Comparison of ENCODE assay signal across 12 cellular contexts in the genomic region with DNA sequence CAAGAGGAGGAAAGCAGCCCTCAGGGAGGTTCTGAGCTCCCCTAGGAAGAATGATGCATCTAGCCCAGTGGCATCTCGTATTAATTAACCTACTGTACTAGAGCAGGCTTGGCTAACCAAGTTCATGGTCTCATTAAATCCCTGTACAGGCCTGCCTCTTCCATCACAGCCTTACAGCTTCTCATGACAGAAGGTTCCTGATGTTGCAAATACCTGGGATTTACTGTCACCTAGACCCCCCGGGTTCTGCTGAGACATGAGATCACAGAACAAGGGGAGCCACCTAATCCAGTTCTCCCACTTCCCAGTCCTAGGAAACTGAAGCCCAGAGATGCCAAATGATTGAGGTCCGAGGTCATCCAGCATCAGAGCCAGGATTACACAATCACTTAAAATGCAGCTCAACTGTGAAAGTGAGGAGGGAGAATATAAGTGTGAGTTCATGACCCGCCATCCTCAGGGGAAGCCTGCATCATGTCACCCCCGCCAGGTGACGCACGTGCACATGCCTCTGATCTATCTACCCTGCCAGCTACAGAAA. TPM values are rescaled to one million over a fixed set of nuclear protein-coding genes. Genes with fewer than 3 reads are reported as not detected.
DNase-seq lines count a peak whose midpoint lies in the region; ATAC-seq and TF ChIP-seq lines count a peak whose summit lies in the region.
"Had no signal": no experiment of that assay in that cellular context is flagged by ENCODE, and none has a peak within 500 bp of the region (broad histone marks: within the 10 kb centered on the region; RNA-seq: fewer than 3 reads in every experiment).

No MANE protein-coding gene starts in this region.

- H3K4me3 ChIP-seq in BJ (ENCODE audit: low read depth, low read length) (no peak overlapping the region), foreskin fibroblast (ENCODE audit: low read depth in 1 of 2, low read length in 2 of 2) (no peak overlapping the region), psoas muscle (no peak overlapping the region)
- H3K4me3 ChIP-seq: skin epidermis, thoracic aorta had no signal

- ATAC-seq in psoas muscle (peak; percentile 34 to 78 (median 56)), HG02678 (IDR thresholded peaks at IDR 0.05; ENCODE audit: unreplicated experiment) (no peak)
- ATAC-seq in activated T-cell treated with anti-CD3 and anti-CD28 coated beads, Interleukin-2, amount 50 U/mL, for 72 hours (replicated peaks in 1 of 2): no peak

- no peaks in the 10 kb centered on the region for H3K27me3 Mint-ChIP-seq in activated T-cell treated with anti-CD3 and anti-CD28 coated beads, Interleukin-2, amount 50 U/mL, for 72 hours (ENCODE audit: low read depth)
- H3K27me3 Mint-ChIP-seq: activated naive CD8-positive, alpha-beta T cell treated with anti-CD3 and anti-CD28 coated beads for 36 hours had no signal

- TF ChIP-seq CTCF in BJ (IDR thresholded peaks at IDR 0.05; ENCODE audit: insufficient read depth, low read depth, low read length): no peak
- no peak for TF ChIP-seq CTCF in foreskin fibroblast (IDR thresholded peaks at IDR 0.05; ENCODE audit: low read depth, low read length)
- TF ChIP-seq CTCF in psoas muscle (IDR thresholded peaks at IDR 0.05): no peak

- H3K4me1 ChIP-seq in psoas muscle: no peaks in the 10 kb centered on the region

- POLR2A ChIA-PET in BJ (lab: Charles Lee): interaction anchor here (0.6 to 0.9 kb wide), 2 partner anchors 30 to 86 kb away, joined by 3 to 5 read pairs; partner anchors contain the start of gene KLHL11

- intact Hi-C loops in psoas muscle (cut with DNase I): no loop called here

- H3K27ac ChIP-seq in psoas muscle: no peak overlapping the region

- H3K27me3 ChIP-seq in BJ (ENCODE audit: control insufficient read depth, insufficient read depth, low read length) (no peaks in the 10 kb centered on the region), psoas muscle (ENCODE audit: insufficient read depth in 3 of 3, low read length in 2 of 3) (no peaks in the 10 kb centered on the region)

- no peaks in the 10 kb centered on the region for H3K9me3 Mint-ChIP-seq in activated T-cell treated with anti-CD3 and anti-CD28 coated beads, Interleukin-2, amount 50 U/mL, for 72 hours
- H3K9me3 Mint-ChIP-seq: activated naive CD8-positive, alpha-beta T cell treated with anti-CD3 and anti-CD28 coated beads for 36 hours had no signal

- no peak overlapping the region for H3K4me3 Mint-ChIP-seq in activated T-cell treated with anti-CD3 and anti-CD28 coated beads, Interleukin-2, amount 50 U/mL, for 72 hours
- H3K4me3 Mint-ChIP-seq: activated naive CD8-positive, alpha-beta T cell treated with anti-CD3 and anti-CD28 coated beads for 36 hours had no signal

- no peak overlapping the region for H3K27ac Mint-ChIP-seq in activated T-cell treated with anti-CD3 and anti-CD28 coated beads, Interleukin-2, amount 50 U/mL, for 72 hours
- H3K27ac Mint-ChIP-seq: activated naive CD8-positive, alpha-beta T cell treated with anti-CD3 and anti-CD28 coated beads for 36 hours had no signal

- DNase-seq in BJ (ENCODE audit: low read depth) (peak; percentile 82), RPMI7951 (ENCODE audit: low read depth) (peak; percentile 91), foreskin fibroblast (peak; percentile 86 to 93), psoas muscle (peak; percentile 65 to 76), hippocampal formation (lab: John Stamatoyannopoulos, UW) (no peak), COR-L47 (lab: John Stamatoyannopoulos, UW) (no peak)
- DNase-seq in activated T-cell treated with anti-CD3 and anti-CD28 coated beads, Interleukin-2, amount 50 U/mL, for 72 hours: no peak
- DNase-seq: activated naive CD8-positive, alpha-beta T cell treated with anti-CD3 and anti-CD28 coated beads for 36 hours; NCI-H2171 treated with DMSO at 0.1 percent for 48 hours had no signal

- CTCF ChIA-PET in BJ (lab: Yijun Ruan, JAX): interaction anchor here (0.6 to 2.2 kb wide), 4 partner anchors 11 to 205 kb away, joined by 3 to 12 read pairs (median 4); no protein-coding TSS in a partner anchor

- H3K4me1 Mint-ChIP-seq in activated T-cell treated with anti-CD3 and anti-CD28 coated beads, Interleukin-2, amount 50 U/mL, for 72 hours (ENCODE audit: low read depth): no peaks in the 10 kb centered on the region
- H3K4me1 Mint-ChIP-seq: activated naive CD8-positive, alpha-beta T cell treated with anti-CD3 and anti-CD28 coated beads for 36 hours had no signal

- H3K36me3 Mint-ChIP-seq in activated T-cell treated with anti-CD3 and anti-CD28 coated beads, Interleukin-2, amount 50 U/mL, for 72 hours (ENCODE audit: insufficient read depth in 2 of 2): peaks cover 3 to 24% of the 10 kb centered on the region in 2 donors

- 52 to 59% (median 52%) methylated on average over 7 of the region's 7 CpGs for WGBS in psoas muscle, 3 donors

- no peaks in the 10 kb centered on the region for H3K9me3 ChIP-seq in psoas muscle
- H3K9me3 ChIP-seq: thoracic aorta had no signal

- peaks cover 46% of the 10 kb centered on the region for H3K36me3 ChIP-seq in BJ (ENCODE audit: control insufficient read depth, insufficient read depth, low read length)
- H3K36me3 ChIP-seq in psoas muscle (ENCODE audit: insufficient read depth in 1 of 2, low read depth in 1 of 2): peaks cover 5 to 88% of the 10 kb centered on the region in 2 donors

RNA-seq across cellular contexts. Expression of gene ACLY, which starts 23.9 kb away (rescaled TPM):
- 118 and 170 TPM in 2 replicates for polyA plus RNA-seq in BJ (2011; rRNA removed)
- polyA minus RNA-seq in BJ (2011; rRNA and poly(A)+ RNA removed): 159 and 212 TPM in 2 replicates
- 98.2 and 99.4 TPM in 2 replicates for total RNA-seq in RPMI7951 (2014; rRNA removed; shearing (Covaris generic))
- total RNA-seq in psoas muscle: 10 to 100 TPM; 18.6 to 24.1 (median 21.5) TPM
- polyA plus RNA-seq in psoas muscle: 10 to 100 TPM; 10.5 to 20.5 (median 17.9) TPM
- total RNA-seq in activated T-cell treated with anti-CD3 and anti-CD28 coated beads, Interleukin-2, amount 50 U/mL, for 72 hours: 100 to 1,000 TPM; 124 to 129 TPM

RNA-seq across cellular contexts. Expression of gene KLHL11, which starts 29.6 kb away (rescaled TPM):
- polyA plus RNA-seq in BJ (2011; rRNA removed) (5.5 and 7.2 TPM in 2 replicates), psoas muscle (1 to 10 TPM; 1.1 to 6.1 (median 1.4) TPM)
- 17.5 and 22.6 TPM in 2 replicates for polyA minus RNA-seq in BJ (2011; rRNA and poly(A)+ RNA removed)
- total RNA-seq in RPMI7951 (2014; rRNA removed; shearing (Covaris generic)): 11.8 and 18.3 TPM in 2 replicates
- 1 to 10 TPM; 2.1 to 3.4 (median 2.5) TPM for total RNA-seq in psoas muscle
- total RNA-seq in activated T-cell treated with anti-CD3 and anti-CD28 coated beads, Interleukin-2, amount 50 U/mL, for 72 hours: 10 to 100 TPM; 17.6 to 24.4 TPM

RNA-seq across cellular contexts. Expression of gene ODAD4, which starts 35.6 kb away (rescaled TPM):
- polyA plus RNA-seq in BJ (2011; rRNA removed) (0.61 and 0.92 TPM in 2 replicates), psoas muscle (under 1 TPM; 0.31 to 0.99 (median 0.63) TPM)
- polyA minus RNA-seq in BJ (2011; rRNA and poly(A)+ RNA removed): 0.31 and 0.81 TPM in 2 replicates
- 0.78 and 1.9 TPM in 2 replicates for total RNA-seq in RPMI7951 (2014; rRNA removed; shearing (Covaris generic))
- under 1 TPM in 2 of 4 donors, not detected in 2; 0.17 to 0.32 TPM for total RNA-seq in psoas muscle
- total RNA-seq in activated T-cell treated with anti-CD3 and anti-CD28 coated beads, Interleukin-2, amount 50 U/mL, for 72 hours: 1 to 10 TPM in 1 of 2 donors, under 1 TPM in 1; 0.72 to 1.6 TPM

RNA-seq across cellular contexts. Expression of gene KLHL10, which starts 57.2 kb away (rescaled TPM):
- polyA plus RNA-seq in BJ (2011; rRNA removed): 0.15 and 0.74 TPM in 2 replicates
- polyA minus RNA-seq in BJ (2011; rRNA and poly(A)+ RNA removed): 0.47 TPM in 1 of 2 replicates, not detected in the other
- not detected in 2 replicates for total RNA-seq in RPMI7951 (2014; rRNA removed; shearing (Covaris generic))
- total RNA-seq in psoas muscle: not detected
- polyA plus RNA-seq in psoas muscle: under 1 TPM in 1 of 3 donors, not detected in 2; 0.04 TPM
- under 1 TPM in 1 of 2 donors, not detected in 1; 0.36 TPM for total RNA-seq in activated T-cell treated with anti-CD3 and anti-CD28 coated beads, Interleukin-2, amount 50 U/mL, for 72 hours
- total RNA-seq: thoracic aorta had no signal

RNA-seq across cellular contexts. Expression of gene NT5C3B, which starts 58.8 kb away (rescaled TPM):
- polyA plus RNA-seq in BJ (2011; rRNA removed) (88.3 and 123 TPM in 2 replicates), psoas muscle (10 to 100 TPM; 18.3 to 27.5 (median 22.5) TPM)
- polyA minus RNA-seq in BJ (2011; rRNA and poly(A)+ RNA removed): 36.4 and 41.5 TPM in 2 replicates
- total RNA-seq in RPMI7951 (2014; rRNA removed; shearing (Covaris generic)): 37.5 and 39.4 TPM in 2 replicates
- 10 to 100 TPM; 12.2 to 19.3 (median 17.7) TPM for total RNA-seq in psoas muscle
- total RNA-seq in activated T-cell treated with anti-CD3 and anti-CD28 coated beads, Interleukin-2, amount 50 U/mL, for 72 hours: 10 to 100 TPM; 34.9 to 49.5 TPM

Comparison
In these comparisons a context has a peak if more than half of its experiments do, and no peak if none do; other contexts are left out.
1. DNase-seq: peak in BJ (single experiment), RPMI7951 (single experiment), foreskin fibroblast (2 of 2) and psoas muscle (2 of 2); none in activated T-cell treated with anti-CD3 and anti-CD28 coated beads, Interleukin-2, amount 50 U/mL, for 72 hours (0 of 2), hippocampal formation (0 of 2) and COR-L47 (single experiment).
2. ATAC-seq: peak in psoas muscle (4 of 4); none in activated T-cell treated with anti-CD3 and anti-CD28 coated beads, Interleukin-2, amount 50 U/mL, for 72 hours (0 of 2) and HG02678 (single experiment).